18 cellular contexts compared by ENCODE assay signal in genomic region chr19:21705393-21705792, GRCh38.
DNase-seq lines count a peak whose midpoint lies in the region; FAIRE-seq and TF ChIP-seq lines count a peak whose summit lies in the region.
"Had no signal": no experiment of that assay in that cellular context is flagged by ENCODE, and none has a peak within 500 bp of the region (broad histone marks: within the 10 kb centered on the region; RNA-seq: fewer than 3 reads in every experiment).

No MANE protein-coding gene starts in this region.

- no peak for TF ChIP-seq CTCF in H9 (conservative IDR thresholded peaks at IDR 0.05)
- no peak for TF ChIP-seq CTCF in H1 (IDR thresholded peaks at IDR 0.05; ENCODE audit: control extremely low read depth in 1 of 3, insufficient read depth in 1 of 3, low read depth in 1 of 3, low read length in 3 of 3)

- H3T11ph ChIP-seq in H9 (ENCODE audit: low read length), result peak overlapping the region; percentile 64

- WGBS in H9 (ENCODE audit: extremely low coverage, insufficient read length, low lambda C conversion rate), result no CpG with 5 or more reads among the region's 1 CpG
- WGBS in H1 (ENCODE audit: extremely low coverage in 1 of 2, insufficient coverage in 1 of 2, insufficient read length in 1 of 2, insufficient replicate concordance in 2 of 2, low coverage in 1 of 2, low lambda C conversion rate in 2 of 2, missing lambda C conversion rate in 1 of 2), 2 experiments, result 7% methylated on average over 1 of the region's 1 CpG; no CpG with 5 or more reads in 1 of the 2 experiments

- TF ChIP-seq POLR2A in H1 (IDR thresholded peaks at IDR 0.05; ENCODE audit: control extremely low read depth in 1 of 2, low read depth in 2 of 2, low read length in 2 of 2), result 0 out of 3 replicates have a peak, but pooled peaks of 1 of the 2 experiments have one; percentile 22

- H3K4me3 Mint-ChIP-seq in H9, result peak overlapping the region; percentile 49 to 55; a peak in 4 of 5 replicates
- H3K4me3 Mint-ChIP-seq: CD14-positive monocyte; CD8-positive, alpha-beta T cell had no signal

- H3K18ac ChIP-seq in H9 (ENCODE audit: insufficient read length, low read depth, low read length) (peak overlapping the region; percentile 79), H1 (ENCODE audit: extremely low read depth, low read length) (no peak overlapping the region)

- TF ChIP-seq EP300 in H1 (IDR thresholded peaks at IDR 0.05; ENCODE audit: borderline replicate concordance in 1 of 2, low read depth in 2 of 2, low read length in 2 of 2), result peak in 1 of 2 experiments; percentile 36; a peak in 1 of 3 replicates

- H3K27me3 ChIP-seq in H9 (ENCODE audit: insufficient read depth, low read length) (no peaks in the 10 kb centered on the region), H1 (replicated peaks in 1 of 4; ENCODE audit: control insufficient read depth in 3 of 4, extremely low read depth in 1 of 4, insufficient read depth in 3 of 4, low read length in 3 of 4) (no peaks in the 10 kb centered on the region), iPS-18a (ENCODE audit: control insufficient read depth, insufficient read depth, low read length) (no peaks in the 10 kb centered on the region)

- no peaks in the 10 kb centered on the region; the same call in none of the 2 replicates for H3K27me3 Mint-ChIP-seq in H9 (ENCODE audit: low read depth)
- H3K27me3 Mint-ChIP-seq: IgD-negative memory B cell had no signal

- H3K23ac ChIP-seq in H9 (ENCODE audit: insufficient read length, low read depth, low read length) (no peak overlapping the region), H1 (ENCODE audit: insufficient read length) (no peak overlapping the region)

- H3K23me2 ChIP-seq in H9 (ENCODE audit: insufficient read length, low read depth, low read length, poor library complexity, severe bottlenecking), result no peaks in the 10 kb centered on the region
- no peaks in the 10 kb centered on the region for H3K23me2 ChIP-seq in H1 (ENCODE audit: low read depth, low read length)

- H2AK5ac ChIP-seq in H9 (ENCODE audit: insufficient read length, low read length), result no peak overlapping the region
- H2AK5ac ChIP-seq in H1 (ENCODE audit: low read depth, low read length), result no peak overlapping the region

- H3K79me1 ChIP-seq in H9 (ENCODE audit: insufficient read depth, low read depth, low read length, poor library complexity, severe bottlenecking), result no peaks in the 10 kb centered on the region
- H3K79me1 ChIP-seq in H1 (ENCODE audit: low read depth, low read length), result no peaks in the 10 kb centered on the region

- H4K20me1 ChIP-seq in H9 (ENCODE audit: control insufficient read depth, insufficient read depth, insufficient read length), result no peaks in the 10 kb centered on the region
- H4K20me1 ChIP-seq in H1 (replicated peaks in 1 of 2; ENCODE audit: control insufficient read depth in 1 of 2, insufficient read depth in 2 of 2, low read length in 2 of 2), result no peaks in the 10 kb centered on the region

- H3K9me3 ChIP-seq in H9 (ENCODE audit: control insufficient read depth, low read depth, low read length) (peaks cover 5% of the 10 kb centered on the region), H1 (ENCODE audit: insufficient read depth in 2 of 2, low read depth in 1 of 2, low read length in 1 of 2) (peaks cover 19 to 21% of the 10 kb centered on the region in 2 experiments; a peak in 3 of 4 replicates), iPS-18a (ENCODE audit: control insufficient read depth, low read depth, low read length) (peaks cover 11% of the 10 kb centered on the region)
- H3K9me3 ChIP-seq: Caco-2 had no signal

- H3K14ac ChIP-seq in H9 (ENCODE audit: insufficient read depth, low read length) (peak overlapping the region; percentile 10; the same call in 1 of the 2 replicates), H1 (ENCODE audit: insufficient read length) (no peak overlapping the region)

- H2BK120ac ChIP-seq in H9 (ENCODE audit: low read depth, low read length, poor library complexity, severe bottlenecking), result peak overlapping the region; percentile 80
- no peak overlapping the region for H2BK120ac ChIP-seq in H1 (replicated peaks; ENCODE audit: low read depth, low read length)

- H2BK20ac ChIP-seq in H9 (ENCODE audit: low read depth, low read length, poor library complexity, severe bottlenecking), result no peak overlapping the region
- no peak overlapping the region for H2BK20ac ChIP-seq in H1 (ENCODE audit: low read length)

- no peak overlapping the region for H2BK5ac ChIP-seq in H9 (ENCODE audit: insufficient read length, low read length)
- no peak overlapping the region for H2BK5ac ChIP-seq in H1 (ENCODE audit: low read depth, low read length)

- no peak overlapping the region for H3K9ac ChIP-seq in H9 (ENCODE audit: extremely low read depth, insufficient read length, low read length)
- no peak overlapping the region for H3K9ac ChIP-seq in H1 (replicated peaks in 1 of 4; ENCODE audit: extremely low read depth in 1 of 4, low read depth in 3 of 4, low read length in 3 of 4)
- peak overlapping the region; percentile 48 for H3K9ac ChIP-seq in iPS-18a (ENCODE audit: low read length)

- no peak overlapping the region for H4K5ac ChIP-seq in H9 (ENCODE audit: insufficient read length, low read depth, low read length)
- peak overlapping the region; percentile 37 for H4K5ac ChIP-seq in H1 (ENCODE audit: insufficient read length, low read depth, low read length)

- no peak overlapping the region; the same call in 1 of the 2 replicates for H3K4ac ChIP-seq in H9 (ENCODE audit: low read depth, low read length)
- no peak overlapping the region for H3K4ac ChIP-seq in H1 (replicated peaks; ENCODE audit: insufficient read length, low read depth, low read length)

- H3K4me1 ChIP-seq in H9 (ENCODE audit: insufficient read depth, low read length) (no peaks in the 10 kb centered on the region), H1 (replicated peaks in 1 of 4; ENCODE audit: control insufficient read depth in 3 of 4, insufficient read depth in 4 of 4, low read length in 3 of 4) (peaks cover 2 to 16% (median 7%) of the 10 kb centered on the region in 4 experiments), iPS-18a (ENCODE audit: control insufficient read depth, low read depth, low read length) (peaks cover 7% of the 10 kb centered on the region)
- H3K4me1 ChIP-seq: Caco-2 had no signal

- H3K4me1 Mint-ChIP-seq in H9, result peaks cover 18 to 20% of the 10 kb centered on the region in 2 experiments
- H3K4me1 Mint-ChIP-seq: CD14-positive monocyte, IgD-negative memory B cell had no signal

- H3K56ac ChIP-seq in H9 (ENCODE audit: insufficient read length, low read depth, low read length), result no peak overlapping the region
- H3K56ac ChIP-seq in H1 (replicated peaks; ENCODE audit: insufficient read length, low read depth, low read length), result no peak overlapping the region

- no peak overlapping the region for H4K91ac ChIP-seq in H9 (ENCODE audit: insufficient read length, low read depth, low read length)
- no peak overlapping the region for H4K91ac ChIP-seq in H1 (replicated peaks; ENCODE audit: insufficient read length, low read length)

- no peak overlapping the region for H2BK12ac ChIP-seq in H9 (ENCODE audit: insufficient read length, low read depth, low read length)
- no peak overlapping the region; the same call in 1 of the 2 replicates for H2BK12ac ChIP-seq in H1 (ENCODE audit: low read depth, low read length)

- peaks cover 45 to 52% of the 10 kb centered on the region in 2 experiments for H3K9me3 Mint-ChIP-seq in H9
- H3K9me3 Mint-ChIP-seq: CD8-positive, alpha-beta T cell had no signal

- POLR2A ChIA-PET in H1 (lab: Charles Lee; ENCODE audit: partially characterized antibody), result interaction anchor here (0.6 to 2.2 kb wide), 6 partner anchors 62 to 231 kb away, joined by 3 to 11 read pairs (median 6); partner anchors contain the start of genes ZNF100, ZNF429 and ZNF43

- peak overlapping the region; percentile 79 to 98 (median 94); a peak in 5 of 7 replicates for H3K27ac Mint-ChIP-seq in H9
- H3K27ac Mint-ChIP-seq: CD14-positive monocyte; CD8-positive, alpha-beta T cell; IgD-negative memory B cell had no signal

- H3K27ac ChIP-seq in H9 (ENCODE audit: insufficient read length, low read depth, low read length) (no peak overlapping the region), H1 (ENCODE audit: low read depth, low read length) (peak overlapping the region; percentile 55; the same call in 1 of the 2 replicates), iPS-18a (ENCODE audit: low read length) (peak overlapping the region; percentile 78)

- peaks cover 0 to 3% (median 0%) of the 10 kb centered on the region in 4 experiments; a peak in 1 of 8 replicates for H3K36me3 ChIP-seq in H1 (ENCODE audit: control insufficient read depth in 2 of 4, insufficient read depth in 4 of 4, low read length in 3 of 4)
- no peaks in the 10 kb centered on the region for H3K36me3 ChIP-seq in iPS-18a (ENCODE audit: control insufficient read depth, low read depth, low read length)

- CTCF ChIA-PET in H1 (lab: Charles Lee; ENCODE audit: partially characterized antibody), result interaction anchor here (1.8 kb wide), 1 partner anchor 222 kb away, joined by 9 read pairs; no protein-coding TSS in a partner anchor

- H3K36me3 Mint-ChIP-seq in H9 (ENCODE audit: insufficient read depth in 1 of 3, low read depth in 3 of 3), result peaks cover 7 to 13% (median 9%) of the 10 kb centered on the region in 3 experiments
- H3K36me3 Mint-ChIP-seq: CD14-positive monocyte; CD8-positive, alpha-beta T cell had no signal

- no peak overlapping the region for H2BK15ac ChIP-seq in H9 (ENCODE audit: low read depth, low read length)
- no peak overlapping the region for H2BK15ac ChIP-seq in H1 (ENCODE audit: low read length)

- H2AFZ ChIP-seq in H9 (ENCODE audit: low read length) (no peak overlapping the region), H1 (ENCODE audit: low read length) (no peak overlapping the region)

- FAIRE-seq in H1 (lab: Jason Lieb, UNC), result peak; percentile 97
- FAIRE-seq: GM12892, GM19239 had no signal

- H4K8ac ChIP-seq in H9 (replicated peaks; ENCODE audit: insufficient read length, low read depth, low read length) (no peak overlapping the region), H1 (ENCODE audit: extremely low read depth, insufficient read depth, low read length) (no peak overlapping the region)

- H3K79me2 ChIP-seq in H9 (ENCODE audit: insufficient read depth, low read length), result no peaks in the 10 kb centered on the region
- H3K79me2 ChIP-seq in H1 (ENCODE audit: control insufficient read depth in 1 of 2, insufficient read depth in 2 of 2, low read length in 2 of 2), result no peaks in the 10 kb centered on the region

- H3K4me2 ChIP-seq in H9 (ENCODE audit: insufficient read depth, insufficient read length, low read length), result no peak overlapping the region
- peak overlapping the region; percentile 59 for H3K4me2 ChIP-seq in H1 (ENCODE audit: insufficient read depth in 1 of 2, low read depth in 2 of 2, low read length in 2 of 2)

- no peak for TF ChIP-seq RAD21 in H1 (IDR thresholded peaks at IDR 0.05 in 1 of 2, conservative IDR thresholded peaks at IDR 0.05 in 1 of 2; ENCODE audit: low read depth in 2 of 2, low read length in 2 of 2)

- H3K4me3 ChIP-seq in H1 (ENCODE audit: extremely low read depth in 1 of 4, insufficient read depth in 2 of 4, low read depth in 3 of 4, low read length in 4 of 4), result peak overlapping the region in 2 of 4 experiments; percentile 2 to 43; a peak in 2 of 8 replicates
- peak overlapping the region; percentile 42 for H3K4me3 ChIP-seq in iPS-18a (ENCODE audit: low read length)

- peak; percentile 47 for DNase-seq in H9
- peak in 1 of 2 experiments; percentile 31 for DNase-seq in H1 (ENCODE audit: low read depth in 1 of 2, low spot score in 2 of 2)
- no peak for DNase-seq in dermis blood vessel endothelial cell
- no peak for DNase-seq in NOMO-1 treated with dmso at 0.1 percent for 144 hours (lab: John Stamatoyannopoulos, UW; ENCODE audit: unreplicated experiment)
- DNase-seq in NCI-H187 (lab: John Stamatoyannopoulos, UW), result no peak
- DNase-seq in activated naive CD4-positive, alpha-beta T cell treated with Interleukin-2 at 50 U/mL for 16 hours, result no peak
- DNase-seq: Caco-2; CD8-positive, alpha-beta T cell; DMS 273 treated with DMSO at 0.1 percent for 48 hours; DMS79; GDM1; GOT3; KG1 had no signal
